In genomic region chr9:136790640-136791465, GRCh38 we compare ENCODE assay signal across 8 cellular contexts. TPM values are rescaled to one million over a fixed set of nuclear protein-coding genes. Genes with fewer than 3 reads are reported as not detected.
DNase-seq lines count a peak whose midpoint lies in the region; ATAC-seq, FAIRE-seq and TF ChIP-seq lines count a peak whose summit lies in the region.

Gene TMEM141, plus strand, starts transcription at chr9:136791344. Its CDS starts 27 bp downstream, at chr9:136791371.

- intact Hi-C loops in Right ventricle myocardium inferior (cut with DNase I): loop anchor here (1.0 to 5.0 kb wide), 4 partner anchors 16 to 431 kb away; partner anchors contain the start of genes C8G, FBXW5, PHPT1 and RABL6
- intact Hi-C loops in pancreas (cut with DNase I): loop anchor here in 2 of 3 donors (10.0 kb wide), 2 partner anchors 54 to 154 kb away; partner anchors contain the start of genes AJM1 (in 1 of the 2), C8G (in 1 of the 2), FBXW5 (in 1 of the 2) and PHPT1 (in 1 of the 2)
- intact Hi-C loops in tibial artery (cut with DNase I; ENCODE audit: low total_unique reads): loop anchor here (5.0 kb wide), 1 partner anchor 151 kb away; the partner anchor contains the start of gene FBXW5

- H3K4me1 ChIP-seq in pancreas: peaks cover 23 to 40% (median 24%) of the 10 kb centered on the region in 3 donors
- peaks cover 0 to 27% (median 13%) of the 10 kb centered on the region in 4 donors for H3K4me1 ChIP-seq in tibial artery

- H3K36me3 ChIP-seq in pancreas (no peaks in the 10 kb centered on the region), tibial artery (peaks cover 0 to 19% (median 0%) of the 10 kb centered on the region in 3 donors)

- peak; percentile 84 for TF ChIP-seq POLR2A in GM10847 (IDR thresholded peaks at IDR 0.05; ENCODE audit: extremely low read depth, insufficient read length)

- FAIRE-seq in pancreas (lab: Jason Lieb, UNC): no peak

- no peaks in the 10 kb centered on the region for H3K9me3 ChIP-seq in pancreas
- H3K9me3 ChIP-seq in tibial artery: no peaks in the 10 kb centered on the region

- H3K27ac ChIP-seq in pancreas (peak within 1 kb of the TSS; percentile 90 to 96 (median 94)), tibial artery (peak within 1 kb of the TSS; percentile 87 to 92)

- peak within 1 kb of the TSS; percentile 22 to 69 (median 52) for H3K4me3 ChIP-seq in pancreas
- peak within 1 kb of the TSS; percentile 71 to 72 for H3K4me3 ChIP-seq in tibial artery

- peak; percentile 87 for ATAC-seq in HG02759 (IDR thresholded peaks at IDR 0.05; ENCODE audit: unreplicated experiment)
- ATAC-seq in Right ventricle myocardium inferior: peak; percentile 96
- peak; percentile 86 to 93 (median 88) for ATAC-seq in pancreas

- 0 to 1% methylated on average over 51 to 65 of the region's 65 CpGs for WGBS in pancreas, 2 donors

- TF ChIP-seq CTCF in pancreas (IDR thresholded peaks at IDR 0.05) (no peak), tibial artery (IDR thresholded peaks at IDR 0.05) (no peak)

- DNase-seq in NCI-H1417 (lab: John Stamatoyannopoulos, UW): peak; percentile 97 to 100 (median 99)
- DNase-seq in SW 1271 (lab: John Stamatoyannopoulos, UW): peak; percentile 93 to 99
- peak; percentile 100 for DNase-seq in activated naive CD8-positive, alpha-beta T cell treated with anti-CD3 and anti-CD28 coated beads, Interleukin-2, amount 50 U/mL, for 16 hours (ENCODE audit: low read depth, low spot score)
- peak; percentile 100 for DNase-seq in Right ventricle myocardium inferior (ENCODE audit: missing footprints)
- DNase-seq in pancreas: peak; percentile 99 to 100 (median 100)
- DNase-seq in tibial artery: peak; percentile 100

- no peaks in the 10 kb centered on the region for H3K27me3 ChIP-seq in pancreas
- H3K27me3 ChIP-seq in tibial artery: peaks cover 0 to 15% of the 10 kb centered on the region in 2 donors

RNA-seq across cellular contexts. Expression of gene TMEM141, which starts in this region (rescaled TPM):
- total RNA-seq in Right ventricle myocardium inferior (75.9 TPM), pancreas (10 to 100 TPM; 29.2 to 53.1 (median 34.2) TPM)
- 100 to 1,000 TPM in 1 of 2 donors, 10 to 100 TPM in 1; 84.5 to 104 TPM for polyA plus RNA-seq in pancreas

Comparison
In these comparisons a context has a peak if more than half of its experiments do, and no peak if none do; other contexts are left out.
1. Peak in every context shown above with its lines: DNase-seq, ATAC-seq, H3K4me3 ChIP-seq and H3K27ac ChIP-seq.